ENCODE assay signal across 13 cellular contexts in the genomic region with DNA sequence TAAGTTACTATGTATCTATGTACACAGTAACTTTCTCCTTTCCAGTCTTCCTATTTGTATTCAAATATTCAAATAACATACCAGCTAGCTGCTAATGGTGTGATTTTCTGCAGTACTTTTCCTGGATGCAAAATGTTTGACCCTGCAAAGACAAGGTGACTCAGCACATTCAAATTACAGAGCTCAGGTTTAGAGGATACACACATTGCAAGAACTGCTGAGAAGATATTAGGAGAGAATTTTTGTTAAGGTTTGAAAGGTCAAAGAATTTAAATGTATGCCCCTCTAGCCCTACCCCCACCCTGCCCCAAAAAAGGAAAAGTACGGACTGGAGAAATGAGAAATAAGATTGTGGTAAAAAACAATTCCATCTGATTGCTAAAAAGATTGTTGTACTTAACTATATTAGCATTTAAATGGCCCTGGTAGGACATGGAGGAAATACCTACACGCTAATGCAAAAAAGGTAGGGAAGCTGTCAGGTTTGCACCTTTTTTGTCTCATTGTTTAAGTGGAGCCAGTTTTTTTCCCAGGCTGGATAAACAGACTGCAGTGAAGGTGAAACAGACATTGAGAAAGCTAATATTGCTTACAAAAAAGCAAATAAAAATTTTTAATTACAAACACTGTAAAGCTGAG. TPM values are rescaled to one million over a fixed set of nuclear protein-coding genes. Genes with fewer than 3 reads are reported as not detected.
A peak's percentile ranks its signal among the peaks of the same experiment; 100 is the strongest.
DNase-seq lines count a peak whose midpoint lies in the region; ATAC-seq, FAIRE-seq and TF ChIP-seq lines count a peak whose summit lies in the region.
"Had no signal": no experiment of that assay in that cellular context is flagged by ENCODE, and none has a peak within 500 bp of the region (broad histone marks: within the 10 kb centered on the region; RNA-seq: fewer than 3 reads in every experiment).

No MANE protein-coding gene starts in this region.

- H3K4me1 ChIP-seq in ES-I3 (ENCODE audit: insufficient read depth, low read length) (peaks cover 48% of the 10 kb centered on the region), H1 (replicated peaks in 1 of 4; ENCODE audit: control insufficient read depth in 3 of 4, insufficient read depth in 4 of 4, low read length in 3 of 4) (peaks cover 4 to 36% (median 24%) of the 10 kb centered on the region in 4 experiments), mesenchymal stem cell (ENCODE audit: control insufficient read depth, insufficient read depth, low read depth, low read length) (peaks cover 10% of the 10 kb centered on the region), thyroid gland (peaks cover 0 to 5% of the 10 kb centered on the region in 2 donors)

- TF ChIP-seq RAD21 in H1 (IDR thresholded peaks at IDR 0.05 in 1 of 2, conservative IDR thresholded peaks at IDR 0.05 in 1 of 2; ENCODE audit: low read depth in 2 of 2, low read length in 2 of 2), result no peak

- H3K9me3 ChIP-seq in ES-I3 (ENCODE audit: control insufficient read depth, insufficient read depth, low read length), result no peaks in the 10 kb centered on the region
- no peaks in the 10 kb centered on the region for H3K9me3 ChIP-seq in H1 (ENCODE audit: insufficient read depth in 2 of 2, low read depth in 1 of 2, low read length in 1 of 2)
- no peaks in the 10 kb centered on the region for H3K9me3 ChIP-seq in mesenchymal stem cell (ENCODE audit: control insufficient read depth, low read length)
- H3K9me3 ChIP-seq in thyroid gland, result no peaks in the 10 kb centered on the region

- peak in 1 of 2 experiments; percentile 70; a peak in 1 of 3 replicates for TF ChIP-seq EP300 in H1 (IDR thresholded peaks at IDR 0.05; ENCODE audit: borderline replicate concordance in 1 of 2, low read depth in 2 of 2, low read length in 2 of 2)

- H2BK120ac ChIP-seq in H1 (replicated peaks; ENCODE audit: low read depth, low read length) (peak overlapping the region; percentile 75), mesenchymal stem cell (ENCODE audit: low read depth, low read length) (no peak overlapping the region)

- DNase-seq in NCI-H526 treated with DMSO at 0.1 percent for 48 hours (lab: John Stamatoyannopoulos, UW) (peak; percentile 73), H1 (ENCODE audit: low read depth in 1 of 2, low spot score in 2 of 2) (peak in 1 of 2 experiments; percentile 25), mesenchymal stem cell (peak; percentile 64), C1 segment of cervical spinal cord (lab: John Stamatoyannopoulos, UW) (no peak), lower leg skin (ENCODE audit: low spot score in 2 of 2) (no peak), thyroid gland (no peak)
- DNase-seq: aorta, KBM-7, NCI-H510A treated with DMSO at 0.1 percent for 48 hours had no signal

- H2BK20ac ChIP-seq in H1 (ENCODE audit: low read length), result no peak overlapping the region

- H3K23me2 ChIP-seq in H1 (ENCODE audit: low read depth, low read length), result no peaks in the 10 kb centered on the region

- H4K91ac ChIP-seq in H1 (replicated peaks; ENCODE audit: insufficient read length, low read length) (no peak overlapping the region), mesenchymal stem cell (ENCODE audit: low read length) (no peak overlapping the region)

- H3K4me3 ChIP-seq in H1 (ENCODE audit: extremely low read depth in 1 of 4, insufficient read depth in 2 of 4, low read depth in 3 of 4, low read length in 4 of 4) (peak overlapping the region in 1 of 4 experiments; percentile 48; a peak in 2 of 8 replicates), mesenchymal stem cell (ENCODE audit: insufficient read depth in 1 of 2, low read depth in 1 of 2, low read length in 2 of 2) (no peak overlapping the region), lower leg skin (ENCODE audit: low read depth, poor library complexity, severe bottlenecking) (no peak overlapping the region), thyroid gland (replicated peaks in 1 of 3) (no peak overlapping the region)
- H3K4me3 ChIP-seq: skin epidermis had no signal

- H2AK5ac ChIP-seq in H1 (ENCODE audit: low read depth, low read length), result no peak overlapping the region; the same call in 1 of the 2 replicates
- H2AK5ac ChIP-seq in mesenchymal stem cell (ENCODE audit: low read length, severe bottlenecking), result no peak overlapping the region

- H3K23ac ChIP-seq in H1 (ENCODE audit: insufficient read length) (no peak overlapping the region), mesenchymal stem cell (ENCODE audit: low read length in 2 of 2) (no peak overlapping the region)

- CTCF ChIA-PET in H1 (lab: Charles Lee; ENCODE audit: partially characterized antibody), result interaction anchor here (0.6 to 5.1 kb wide), 13 partner anchors 8 to 151 kb away, joined by 3 to 36 read pairs (median 5); no protein-coding TSS in a partner anchor

- no peak overlapping the region for H3K27ac Mint-ChIP-seq in activated T-helper 17 cell treated with anti-CD3 and anti-CD28 coated beads, Interleukin-2, amount 50 U/mL, for 72 hours

- H3K4me1 Mint-ChIP-seq in activated T-helper 17 cell treated with anti-CD3 and anti-CD28 coated beads, Interleukin-2, amount 50 U/mL, for 72 hours, result no peaks in the 10 kb centered on the region

- TF ChIP-seq CTCF in H1 (IDR thresholded peaks at IDR 0.05; ENCODE audit: control extremely low read depth in 1 of 3, insufficient read depth in 1 of 3, low read depth in 1 of 3, low read length in 3 of 3) (no peak), lower leg skin (IDR thresholded peaks at IDR 0.05) (no peak), thyroid gland (IDR thresholded peaks at IDR 0.05) (no peak)

- POLR2A ChIA-PET in H1 (lab: Charles Lee; ENCODE audit: partially characterized antibody), result interaction anchor here (0.6 to 5.0 kb wide), 20 partner anchors 10 to 527 kb away, joined by 3 to 51 read pairs (median 5); a partner anchor contains a TSS

- intact Hi-C loops in lower leg skin (cut with DNase I; ENCODE audit: low total_unique reads), result no loop called here
- intact Hi-C loops in thyroid gland (cut with DNase I), result no loop called here

- WGBS in H1 (ENCODE audit: extremely low coverage in 1 of 2, insufficient coverage in 1 of 2, insufficient read length in 1 of 2, insufficient replicate concordance in 2 of 2, low coverage in 1 of 2, low lambda C conversion rate in 2 of 2, missing lambda C conversion rate in 1 of 2), 2 experiments, result 0% methylated on average over 2 of the region's 2 CpGs; no CpG with 5 or more reads in 1 of the 2 experiments
- WGBS in mesenchymal stem cell, result 23% methylated on average over 1 of the region's 2 CpGs
- WGBS in lower leg skin, 2 donors, result 76 to 82% methylated on average over 2 of the region's 2 CpGs
- WGBS in thyroid gland, 2 donors, result 84 to 89% methylated on average over 2 of the region's 2 CpGs

- H3K4me3 Mint-ChIP-seq in activated T-helper 17 cell treated with anti-CD3 and anti-CD28 coated beads, Interleukin-2, amount 50 U/mL, for 72 hours, result no peak overlapping the region

- H3K36me3 ChIP-seq in ES-I3 (ENCODE audit: insufficient read depth, low read length) (no peaks in the 10 kb centered on the region), H1 (ENCODE audit: control insufficient read depth in 2 of 4, insufficient read depth in 4 of 4, low read length in 3 of 4) (peaks cover 0 to 5% (median 2%) of the 10 kb centered on the region in 4 experiments; a peak in 4 of 8 replicates), mesenchymal stem cell (ENCODE audit: control insufficient read depth in 1 of 2, insufficient read depth in 2 of 2, low read depth in 1 of 2, low read length in 2 of 2) (no peaks in the 10 kb centered on the region), thyroid gland (no peaks in the 10 kb centered on the region)

- H2AFZ ChIP-seq in H1 (ENCODE audit: low read length) (no peak overlapping the region), mesenchymal stem cell (ENCODE audit: low read depth, low read length) (no peak overlapping the region)

- peak overlapping the region; percentile 83 for H3K27ac ChIP-seq in H1 (ENCODE audit: low read depth, low read length)
- peak overlapping the region; percentile 41 for H3K27ac ChIP-seq in mesenchymal stem cell (ENCODE audit: low read length, poor library complexity, severe bottlenecking)
- no peak overlapping the region for H3K27ac ChIP-seq in thyroid gland

- H3K56ac ChIP-seq in H1 (replicated peaks; ENCODE audit: insufficient read length, low read depth, low read length), result no peak overlapping the region

- H3K79me1 ChIP-seq in H1 (ENCODE audit: low read depth, low read length) (no peaks in the 10 kb centered on the region), mesenchymal stem cell (replicated peaks; ENCODE audit: low read length, poor library complexity, severe bottlenecking) (no peaks in the 10 kb centered on the region)

- H4K20me1 ChIP-seq in H1 (replicated peaks in 1 of 2; ENCODE audit: control insufficient read depth in 1 of 2, insufficient read depth in 2 of 2, low read length in 2 of 2), result no peaks in the 10 kb centered on the region

- ATAC-seq in activated T-helper 17 cell treated with anti-CD3 and anti-CD28 coated beads, Interleukin-2, amount 50 U/mL, for 72 hours (replicated peaks), result no peak

- H3K36me3 Mint-ChIP-seq in activated T-helper 17 cell treated with anti-CD3 and anti-CD28 coated beads, Interleukin-2, amount 50 U/mL, for 72 hours (ENCODE audit: low read depth), result no peaks in the 10 kb centered on the region

- H3K9ac ChIP-seq in ES-I3 (ENCODE audit: low read depth, low read length) (peak overlapping the region; percentile 26), H1 (replicated peaks in 1 of 4; ENCODE audit: extremely low read depth in 1 of 4, low read depth in 3 of 4, low read length in 3 of 4) (0 out of 7 replicates have a peak overlapping the region, but pooled peaks of 1 of the 4 experiments have one; percentile 6), mesenchymal stem cell (ENCODE audit: low read length) (peak overlapping the region; percentile 27)

- H4K8ac ChIP-seq in H1 (ENCODE audit: extremely low read depth, insufficient read depth, low read length) (no peak overlapping the region), mesenchymal stem cell (ENCODE audit: low read length) (no peak overlapping the region)

- H3K4me2 ChIP-seq in H1 (ENCODE audit: insufficient read depth in 1 of 2, low read depth in 2 of 2, low read length in 2 of 2) (peak overlapping the region; percentile 59 to 60), mesenchymal stem cell (ENCODE audit: low read length, poor library complexity, severe bottlenecking) (no peak overlapping the region)

- peak; percentile 19 for FAIRE-seq in H1 (lab: Jason Lieb, UNC)
- FAIRE-seq: GM12892 had no signal

- H3K27me3 Mint-ChIP-seq in activated T-helper 17 cell treated with anti-CD3 and anti-CD28 coated beads, Interleukin-2, amount 50 U/mL, for 72 hours, result no peaks in the 10 kb centered on the region

- H2BK5ac ChIP-seq in H1 (ENCODE audit: low read depth, low read length), result peak overlapping the region; percentile 94; the same call in 1 of the 2 replicates
- H2BK5ac ChIP-seq in mesenchymal stem cell (ENCODE audit: low read depth, low read length, poor library complexity, severe bottlenecking), result no peak overlapping the region

- peak overlapping the region; percentile 82 for H3K4ac ChIP-seq in H1 (replicated peaks; ENCODE audit: insufficient read length, low read depth, low read length)
- no peak overlapping the region for H3K4ac ChIP-seq in mesenchymal stem cell (ENCODE audit: low read depth in 1 of 2, low read length in 2 of 2)

- H2BK15ac ChIP-seq in H1 (ENCODE audit: low read length), result no peak overlapping the region
- H2BK15ac ChIP-seq in mesenchymal stem cell (ENCODE audit: low read depth, poor library complexity, severe bottlenecking), result no peak overlapping the region

- H3K27me3 ChIP-seq in H1 (replicated peaks in 1 of 4; ENCODE audit: control insufficient read depth in 3 of 4, extremely low read depth in 1 of 4, insufficient read depth in 3 of 4, low read length in 3 of 4) (no peaks in the 10 kb centered on the region), mesenchymal stem cell (ENCODE audit: control insufficient read depth in 1 of 2, insufficient read depth in 1 of 2, low read length in 2 of 2) (no peaks in the 10 kb centered on the region), thyroid gland (no peaks in the 10 kb centered on the region)

- TF ChIP-seq POLR2A in H1 (IDR thresholded peaks at IDR 0.05; ENCODE audit: control extremely low read depth in 1 of 2, low read depth in 2 of 2, low read length in 2 of 2) (no peak), lower leg skin (IDR thresholded peaks at IDR 0.05) (no peak), thyroid gland (IDR thresholded peaks at IDR 0.05) (no peak)

- H3K18ac ChIP-seq in H1 (ENCODE audit: extremely low read depth, low read length), result peak overlapping the region; percentile 51; the same call in 1 of the 2 replicates
- no peak overlapping the region for H3K18ac ChIP-seq in mesenchymal stem cell (ENCODE audit: low read depth in 1 of 2, low read length in 2 of 2)

- no peaks in the 10 kb centered on the region for H3K79me2 ChIP-seq in H1 (ENCODE audit: control insufficient read depth in 1 of 2, insufficient read depth in 2 of 2, low read length in 2 of 2)

- H4K5ac ChIP-seq in H1 (ENCODE audit: insufficient read length, low read depth, low read length), result peak overlapping the region; percentile 78

- no peaks in the 10 kb centered on the region for H3K9me3 Mint-ChIP-seq in activated T-helper 17 cell treated with anti-CD3 and anti-CD28 coated beads, Interleukin-2, amount 50 U/mL, for 72 hours

- no peak overlapping the region; the same call in 1 of the 2 replicates for H2BK12ac ChIP-seq in H1 (ENCODE audit: low read depth, low read length)
- H2BK12ac ChIP-seq in mesenchymal stem cell (ENCODE audit: low read length in 2 of 2), result no peak overlapping the region

- H3K14ac ChIP-seq in H1 (ENCODE audit: insufficient read length), result no peak overlapping the region
- no peak overlapping the region for H3K14ac ChIP-seq in mesenchymal stem cell (ENCODE audit: low read length in 2 of 2)

RNA-seq across cellular contexts. Expression of a gene that starts 45.6 kb away (rescaled TPM):
- total RNA-seq in H1 (2021; fragmentation: NEBNext Ultra II Directional; extraction: Animal tissue kit (Norgen Biotek cat#: 25700)), result 61.3 and 61.4 TPM in 2 replicates
- 11.8 and 19.5 TPM in 2 replicates for polyA plus RNA-seq in H1 (2011; rRNA removed)
- polyA plus RNA-seq in H1 (2011; cell fraction: cytosol; rRNA removed), result 16.8 TPM
- 14.6 TPM for polyA plus RNA-seq in H1 (2011; cell fraction: nucleus; rRNA removed)
- polyA plus RNA-seq in H1 (2012, experiment 1 of 2), result 30.0 to 45.5 TPM (median 33.7 TPM) in 4 replicates
- polyA plus RNA-seq in H1 (2012, experiment 2 of 2), result 3.2 TPM
- polyA plus RNA-seq in H1 (2013, experiment 1 of 2), result 54.2 TPM
- 50.5 TPM for polyA plus RNA-seq in H1 (2013, experiment 2 of 2)
- polyA minus RNA-seq in H1 (2011; rRNA and poly(A)+ RNA removed), result 42.1 and 46.2 TPM in 2 replicates
- 31.3 TPM for polyA minus RNA-seq in H1 (2011; cell fraction: cytosol; rRNA and poly(A)+ RNA removed)
- 38.9 TPM for polyA minus RNA-seq in H1 (2011; cell fraction: nucleus; rRNA and poly(A)+ RNA removed)
- polyA plus RNA-seq in mesenchymal stem cell (2013, experiment 1 of 2), result 28.4 TPM
- 27.8 TPM for polyA plus RNA-seq in mesenchymal stem cell (2013, experiment 2 of 2)
- total RNA-seq in activated T-helper 17 cell treated with anti-CD3 and anti-CD28 coated beads, Interleukin-2, amount 50 U/mL, for 72 hours, result 10 to 100 TPM; 13.1 to 15.8 TPM
- total RNA-seq in lower leg skin (1 to 10 TPM; 3.4 to 5.5 (median 5.3) TPM), thyroid gland (10 to 100 TPM in 3 of 4 donors, 1 to 10 TPM in 1; 9.8 to 16.9 (median 12.5) TPM)

Comparison
In these comparisons a context has a peak if more than half of its experiments do, and no peak if none do; other contexts are left out.
1. DNase-seq: peak in NCI-H526 treated with DMSO at 0.1 percent for 48 hours (single experiment) and mesenchymal stem cell (single experiment); none in C1 segment of cervical spinal cord (0 of 14), lower leg skin (0 of 2) and thyroid gland (0 of 2).
2. H3K27ac ChIP-seq: peak in H1 (single experiment) and mesenchymal stem cell (single experiment); none in thyroid gland (0 of 3).